Comparison of ENCODE assay signal across 7 cellular contexts in genomic region chr12:97363693-97364092, GRCh38.
"Had no signal": no experiment of that assay in that cellular context is flagged by ENCODE, and none has a peak within 500 bp of the region (broad histone marks: within the 10 kb centered on the region; RNA-seq: fewer than 3 reads in every experiment).

No MANE protein-coding gene starts in this region.

- H3K4me1 Mint-ChIP-seq: IgD-negative memory B cell had no signal

- FAIRE-seq: HTR-8/SVneo, K562 had no signal

- H3K36me3 Mint-ChIP-seq: IgD-negative memory B cell had no signal

- DNase-seq: KBM-7, KG1 had no signal

- H3K4me3 ChIP-seq: K562 had no signal

- H3K27ac ChIP-seq: HL-60, KMS-11 had no signal

- ATAC-seq: K562 had no signal

- H3K4me2 ChIP-seq: KMS-11 had no signal

- H3K27ac Mint-ChIP-seq: IgD-negative memory B cell had no signal

- H3K4me3 Mint-ChIP-seq: IgD-negative memory B cell had no signal

- H3K9ac ChIP-seq: KMS-11 had no signal
